In genomic region chr1:8259498-8260290, GRCh38 we compare ENCODE assay signal across 8 cellular contexts. TPM values are rescaled to one million over a fixed set of nuclear protein-coding genes. Genes with fewer than 3 reads are reported as not detected.
DNase-seq lines count a peak whose midpoint lies in the region; ATAC-seq, FAIRE-seq and TF ChIP-seq lines count a peak whose summit lies in the region.

No MANE protein-coding gene starts in this region.

- DNase-seq in HT-29 (ENCODE audit: low spot score) (peak; percentile 76), amniotic epithelial cell (ENCODE audit: low read depth) (peak; percentile 79), keratinocyte (ENCODE audit: low read depth, low spot score) (no peak), HAP-1 (ENCODE audit: low spot score in 2 of 2) (no peak), NCI-H2227 (lab: John Stamatoyannopoulos, UW; ENCODE audit: unreplicated experiment) (no peak)
- DNase-seq in naive thymus-derived CD4-positive, alpha-beta T cell: no peak
- DNase-seq in activated effector memory CD4-positive, alpha-beta T cell treated with anti-CD3 and anti-CD28 coated beads, Interleukin-2, amount 50 U/mL, for 16 hours: no peak

- no peaks in the 10 kb centered on the region for H3K36me3 Mint-ChIP-seq in naive thymus-derived CD4-positive, alpha-beta T cell

- no peak for TF ChIP-seq CTCF in keratinocyte (optimal IDR thresholded peaks at IDR 0.05 in 1 of 3, IDR thresholded peaks at IDR 0.05 in 1 of 3, conservative IDR thresholded peaks at IDR 0.05 in 1 of 3; ENCODE audit: extremely low read depth in 1 of 3, insufficient read depth in 2 of 3, low read length in 3 of 3)

- in situ Hi-C loops in HAP-1 (cut with MboI; ENCODE audit: low sequenced_read_pairs): no loop called here

- H3K4me3 Mint-ChIP-seq in naive thymus-derived CD4-positive, alpha-beta T cell: no peak overlapping the region

- CTCF ChIA-PET in naive thymus-derived CD4-positive, alpha-beta T cell (lab: Charles Lee): no interaction called here

- peak; percentile 67 for FAIRE-seq in keratinocyte (lab: Jason Lieb, UNC)

- no peaks in the 10 kb centered on the region for H3K79me2 ChIP-seq in keratinocyte (ENCODE audit: control insufficient read depth, insufficient read depth, low read length)

- peak overlapping the region; percentile 49 for H3K27ac ChIP-seq in keratinocyte (ENCODE audit: control insufficient read depth, insufficient read depth, low read length)
- H3K27ac ChIP-seq in subcutaneous abdominal adipose tissue (ENCODE audit: low read depth, low read length): peak overlapping the region; percentile 50
- H3K27ac ChIP-seq in naive thymus-derived CD4-positive, alpha-beta T cell (ENCODE audit: low read depth, low read length): no peak overlapping the region

- peak overlapping the region in 1 of 3 experiments; percentile 22 for H3K4me3 ChIP-seq in keratinocyte (ENCODE audit: control insufficient read depth in 2 of 3, extremely low read depth in 1 of 3, insufficient read depth in 2 of 3, low read depth in 1 of 3, low read length in 3 of 3)
- H3K4me3 ChIP-seq in subcutaneous abdominal adipose tissue (ENCODE audit: low read depth in 1 of 5, low read length in 5 of 5): peak overlapping the region in 2 of 5 donors; percentile 11 to 24
- H3K4me3 ChIP-seq in HAP-1: no peak overlapping the region
- no peak overlapping the region for H3K4me3 ChIP-seq in naive thymus-derived CD4-positive, alpha-beta T cell (ENCODE audit: low read length)

- peak overlapping the region; percentile 61 for H3K4me2 ChIP-seq in keratinocyte (ENCODE audit: control insufficient read depth, extremely low read depth, insufficient read depth, low read depth, low read length)

- no peaks in the 10 kb centered on the region for H3K9me1 ChIP-seq in keratinocyte (ENCODE audit: control insufficient read depth, extremely low read depth, insufficient read depth, low read length)

- dilution Hi-C loops in keratinocyte (cut with MboI; ENCODE audit: extremely low pct_ligation_motif_present, low sequenced_read_pairs): no loop called here

- no peaks in the 10 kb centered on the region for H3K9me3 ChIP-seq in keratinocyte (ENCODE audit: control insufficient read depth, low read depth, low read length)
- no peaks in the 10 kb centered on the region for H3K9me3 ChIP-seq in subcutaneous abdominal adipose tissue (ENCODE audit: control insufficient read depth in 5 of 5, low read length in 5 of 5)
- no peaks in the 10 kb centered on the region for H3K9me3 ChIP-seq in HAP-1
- no peaks in the 10 kb centered on the region for H3K9me3 ChIP-seq in naive thymus-derived CD4-positive, alpha-beta T cell (ENCODE audit: control insufficient read depth in 2 of 3, low read length in 3 of 3)

- intact Hi-C loops in naive thymus-derived CD4-positive, alpha-beta T cell (cut with micrococcal nuclease): no loop called here

- no peak for ATAC-seq in naive thymus-derived CD4-positive, alpha-beta T cell

- H3K36me3 ChIP-seq in keratinocyte (ENCODE audit: control insufficient read depth in 2 of 2, extremely low read depth in 1 of 2, insufficient read depth in 2 of 2, low read length in 2 of 2): no peaks in the 10 kb centered on the region
- H3K36me3 ChIP-seq in subcutaneous abdominal adipose tissue (ENCODE audit: control insufficient read depth in 5 of 5, insufficient read depth in 5 of 5, low read length in 5 of 5): no peaks in the 10 kb centered on the region
- no peaks in the 10 kb centered on the region for H3K36me3 ChIP-seq in HAP-1 (replicated peaks)
- no peaks in the 10 kb centered on the region for H3K36me3 ChIP-seq in naive thymus-derived CD4-positive, alpha-beta T cell (ENCODE audit: control insufficient read depth in 2 of 3, insufficient read depth in 3 of 3, low read length in 3 of 3)

- no peaks in the 10 kb centered on the region for H4K20me1 ChIP-seq in keratinocyte (ENCODE audit: control insufficient read depth, extremely low read depth, insufficient read depth, low read length)

- no peak overlapping the region for H3K27ac Mint-ChIP-seq in naive thymus-derived CD4-positive, alpha-beta T cell

- H3K9ac ChIP-seq in keratinocyte (ENCODE audit: control insufficient read depth, extremely low read depth, insufficient read depth, low read length) (peak overlapping the region; percentile 30), subcutaneous abdominal adipose tissue (ENCODE audit: low read length in 5 of 5) (peak overlapping the region in 3 of 5 donors; percentile 7 to 47 (median 11))

- no peaks in the 10 kb centered on the region for H3K4me1 Mint-ChIP-seq in naive thymus-derived CD4-positive, alpha-beta T cell

- POLR2A ChIA-PET in naive thymus-derived CD4-positive, alpha-beta T cell (lab: Charles Lee): no interaction called here

- H3K4me1 ChIP-seq in keratinocyte (ENCODE audit: control insufficient read depth, extremely low read depth, insufficient read depth, low read length): peaks cover 22% of the 10 kb centered on the region
- H3K4me1 ChIP-seq in subcutaneous abdominal adipose tissue (ENCODE audit: control insufficient read depth in 5 of 5, insufficient read depth in 5 of 5, low read length in 5 of 5): peaks cover 3 to 12% (median 11%) of the 10 kb centered on the region in 5 donors
- no peaks in the 10 kb centered on the region for H3K4me1 ChIP-seq in HAP-1
- H3K4me1 ChIP-seq in naive thymus-derived CD4-positive, alpha-beta T cell (ENCODE audit: control insufficient read depth in 2 of 2, insufficient read depth in 2 of 2, low read length in 2 of 2): no peaks in the 10 kb centered on the region

- no peak overlapping the region for H2AFZ ChIP-seq in keratinocyte (ENCODE audit: control insufficient read depth, low read length)

- H3K27me3 ChIP-seq in keratinocyte (ENCODE audit: control insufficient read depth, extremely low read depth, insufficient read depth, low read length): no peaks in the 10 kb centered on the region
- H3K27me3 ChIP-seq in subcutaneous abdominal adipose tissue (ENCODE audit: control insufficient read depth in 5 of 5, insufficient read depth in 4 of 5, low read length in 5 of 5): no peaks in the 10 kb centered on the region
- 0 out of 2 replicates have a peak, but pooled peaks cover 5% of the 10 kb centered on the region for H3K27me3 ChIP-seq in HAP-1 (ENCODE audit: low read depth)
- no peaks in the 10 kb centered on the region for H3K27me3 ChIP-seq in naive thymus-derived CD4-positive, alpha-beta T cell (ENCODE audit: control insufficient read depth in 2 of 2, insufficient read depth in 2 of 2, low read length in 2 of 2)

- peaks cover 0 to 3% (median 0%) of the 10 kb centered on the region in 11 donors for H3K9me3 Mint-ChIP-seq in naive thymus-derived CD4-positive, alpha-beta T cell

- peaks cover 0 to 13% (median 8%) of the 10 kb centered on the region in 5 donors for H3K27me3 Mint-ChIP-seq in naive thymus-derived CD4-positive, alpha-beta T cell

RNA-seq across cellular contexts. Expression of gene SLC45A1, which starts 58.2 kb away (rescaled TPM):
- not detected in 2 replicates for total RNA-seq in HT-29 (2014; rRNA removed; shearing (Covaris generic))
- 0.09 to 0.15 TPM (median 0.14 TPM) in 3 replicates for polyA plus RNA-seq in keratinocyte
- not detected for polyA plus RNA-seq in keratinocyte (2011; ENCODE audit: low read depth)
- 0.05 and 0.13 TPM in 2 replicates for polyA plus RNA-seq in keratinocyte (2011; cell fraction: cytosol; rRNA removed)
- polyA plus RNA-seq in keratinocyte (2011; cell fraction: nucleus; rRNA removed): 0.15 and 0.20 TPM in 2 replicates
- polyA plus RNA-seq in keratinocyte (2012; ENCODE audit: low replicate concordance): 0.17 and 0.18 TPM in 2 replicates
- 0.13 TPM in 2 of 3 replicates, not detected in the other for polyA minus RNA-seq in keratinocyte
- 2.3 TPM for polyA minus RNA-seq in keratinocyte (2011; cell fraction: cytosol; rRNA and poly(A)+ RNA removed)
- polyA minus RNA-seq in keratinocyte (2011; cell fraction: nucleus; rRNA and poly(A)+ RNA removed): 0.63 TPM in 1 of 2 replicates, not detected in the other
- total RNA-seq in naive thymus-derived CD4-positive, alpha-beta T cell: 1 to 10 TPM in 4 of 5 experiments, under 1 TPM in 1; 0.15 to 1.5 (median 1.3) TPM
- polyA plus RNA-seq in naive thymus-derived CD4-positive, alpha-beta T cell: under 1 TPM; 0.55 to 0.91 TPM

Comparison
In these comparisons a context has a peak if more than half of its experiments do, and no peak if none do; other contexts are left out.
1. DNase-seq: peak in HT-29 (single experiment) and amniotic epithelial cell (single experiment); none in keratinocyte (single experiment), HAP-1 (0 of 2), naive thymus-derived CD4-positive, alpha-beta T cell (0 of 9), activated effector memory CD4-positive, alpha-beta T cell treated with anti-CD3 and anti-CD28 coated beads, Interleukin-2, amount 50 U/mL, for 16 hours (single experiment) and NCI-H2227 (single experiment).